ENCODE assay signal across 8 cellular contexts in genomic region chr10:43683451-43684197, GRCh38. TPM values are rescaled to one million over a fixed set of nuclear protein-coding genes. Genes with fewer than 3 reads are reported as not detected.
A peak's percentile ranks its signal among the peaks of the same experiment; 100 is the strongest.
DNase-seq lines count a peak whose midpoint lies in the region; ATAC-seq, FAIRE-seq and TF ChIP-seq lines count a peak whose summit lies in the region.

No MANE protein-coding gene starts in this region.

- TF ChIP-seq POLR2A in GM12892 (IDR thresholded peaks at IDR 0.05; ENCODE audit: low read depth, low read length) = no peak

- no peak overlapping the region for H3K4me3 ChIP-seq in AG04449 (ENCODE audit: low read depth, low read length)

- DNase-seq in AG04449 (ENCODE audit: low read depth, low spot score) (no peak), GM12892 (ENCODE audit: insufficient read length) (peak; percentile 34), SK-N-DZ (ENCODE audit: low spot score) (peak; percentile 47), germinal center (ENCODE audit: low spot score) (peak; percentile 29), NCI-H510A treated with DMSO at 0.1 percent for 48 hours (lab: John Stamatoyannopoulos, UW) (no peak)

- POLR2A ChIA-PET in AG04449 (lab: Yijun Ruan, JAX) = interaction anchor here (0.6 kb wide), 2 partner anchors 700 to 1179 kb away, joined by 3 to 4 read pairs; no protein-coding TSS in a partner anchor

- CTCF ChIA-PET in AG04449 (lab: Yijun Ruan, JAX) = interaction anchor here (0.5 to 2.2 kb wide), 16 partner anchors 8 to 1311 kb away, joined by 3 to 19 read pairs (median 4); no protein-coding TSS in a partner anchor

- TF ChIP-seq CTCF in AG04449 (IDR thresholded peaks at IDR 0.05; ENCODE audit: insufficient read depth, low read length, missing control alignments) = peak; percentile 59

- no peak for FAIRE-seq in GM12892 (lab: Jason Lieb, UNC)

- no peak for ATAC-seq in HG03432 (IDR thresholded peaks at IDR 0.05; ENCODE audit: unreplicated experiment)
- ATAC-seq in HG02870 (IDR thresholded peaks at IDR 0.05; ENCODE audit: unreplicated experiment) = no peak
- no peak for ATAC-seq in HG03460 (IDR thresholded peaks at IDR 0.05; ENCODE audit: unreplicated experiment)

RNA-seq across cellular contexts. Expression of gene ZNF32, which starts 34.9 kb away (rescaled TPM):
- polyA plus RNA-seq in GM12892 (2012; ENCODE audit: missing spikeins) = 24.5 TPM
- polyA plus RNA-seq in SK-N-DZ (2014; cell fraction: cytosol; rRNA removed) = 89.2 and 109 TPM in 2 replicates
- polyA plus RNA-seq in SK-N-DZ (2014; cell fraction: nucleus; rRNA removed) = 88.3 and 92.0 TPM in 2 replicates

Comparison
In these comparisons a context has a peak if more than half of its experiments do, and no peak if none do; other contexts are left out.
1. DNase-seq: peak in GM12892 (single experiment), SK-N-DZ (single experiment) and germinal center (single experiment); none in AG04449 (single experiment) and NCI-H510A treated with DMSO at 0.1 percent for 48 hours (single experiment).